ENCODE assay signal across 1 cellular context in the genomic region with DNA sequence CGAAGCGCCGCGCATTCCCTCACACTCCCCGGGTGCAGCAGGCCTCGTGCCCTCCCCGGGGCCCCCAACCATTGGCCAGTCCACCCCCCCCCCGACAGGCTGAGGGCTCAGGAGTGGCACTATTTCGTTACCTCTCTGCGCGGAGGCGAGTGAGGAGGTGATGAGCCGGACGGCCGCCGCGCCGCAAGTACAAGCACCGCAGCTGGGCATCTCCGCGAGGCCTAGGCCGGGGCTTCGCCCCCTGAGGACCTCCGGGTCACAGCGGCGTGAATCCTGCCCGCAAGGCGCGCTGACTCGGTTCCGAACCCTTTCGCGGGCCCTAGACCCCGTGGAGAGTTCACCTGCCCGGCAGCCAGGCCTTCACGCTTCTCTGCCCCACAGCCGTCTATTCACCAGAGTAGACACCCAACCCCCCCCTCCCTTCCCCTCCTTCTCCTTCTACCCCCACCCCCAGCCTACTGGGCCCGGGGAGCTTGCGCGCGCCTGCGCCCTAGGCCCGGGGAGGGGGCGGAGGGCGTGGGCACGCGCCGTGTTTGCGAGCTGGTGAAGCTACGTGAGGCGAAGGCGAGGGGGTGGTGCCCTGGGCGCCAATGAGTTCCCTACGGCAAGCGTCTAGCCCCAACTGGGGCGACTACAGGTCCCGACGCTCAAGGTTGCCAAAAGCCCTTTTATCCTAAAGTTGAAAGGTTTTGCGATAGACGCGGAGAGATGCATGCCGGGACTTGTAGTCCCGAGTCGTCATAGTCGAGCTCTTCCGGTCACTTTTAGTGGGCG.
A peak's percentile ranks its signal among the peaks of the same experiment; 100 is the strongest.
TF ChIP-seq lines count a peak whose summit lies in the region.

A gene (minus strand): TSS at position 399 of the 774 bp plus-strand sequence. CDS start 189 bp downstream, at position 210.

TF ChIP-seq in HepG2, 621 proteins besides CTCF, POLR2A, EP300 and RAD21 (continued from another document and continues in another):
- TF ChIP-seq, protein P1, sequence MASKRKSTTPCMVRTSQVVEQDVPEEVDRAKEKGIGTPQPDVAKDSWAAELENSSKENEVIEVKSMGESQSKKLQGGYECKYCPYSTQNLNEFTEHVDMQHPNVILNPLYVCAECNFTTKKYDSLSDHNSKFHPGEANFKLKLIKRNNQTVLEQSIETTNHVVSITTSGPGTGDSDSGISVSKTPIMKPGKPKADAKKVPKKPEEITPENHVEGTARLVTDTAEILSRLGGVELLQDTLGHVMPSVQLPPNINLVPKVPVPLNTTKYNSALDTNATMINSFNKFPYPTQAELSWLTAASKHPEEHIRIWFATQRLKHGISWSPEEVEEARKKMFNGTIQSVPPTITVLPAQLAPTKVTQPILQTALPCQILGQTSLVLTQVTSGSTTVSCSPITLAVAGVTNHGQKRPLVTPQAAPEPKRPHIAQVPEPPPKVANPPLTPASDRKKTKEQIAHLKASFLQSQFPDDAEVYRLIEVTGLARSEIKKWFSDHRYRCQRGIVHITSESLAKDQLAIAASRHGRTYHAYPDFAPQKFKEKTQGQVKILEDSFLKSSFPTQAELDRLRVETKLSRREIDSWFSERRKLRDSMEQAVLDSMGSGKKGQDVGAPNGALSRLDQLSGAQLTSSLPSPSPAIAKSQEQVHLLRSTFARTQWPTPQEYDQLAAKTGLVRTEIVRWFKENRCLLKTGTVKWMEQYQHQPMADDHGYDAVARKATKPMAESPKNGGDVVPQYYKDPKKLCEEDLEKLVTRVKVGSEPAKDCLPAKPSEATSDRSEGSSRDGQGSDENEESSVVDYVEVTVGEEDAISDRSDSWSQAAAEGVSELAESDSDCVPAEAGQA (IDR thresholded peaks at IDR 0.05; ENCODE audit: low read depth), result peak; percentile 52; the same call in 1 of the 2 replicates
- TF ChIP-seq, protein P1 (CRISPR knock-in tag; IDR thresholded peaks at IDR 0.05; ENCODE audit: borderline replicate concordance), result no peak
- TF ChIP-seq ZNF20 (CRISPR knock-in tag; IDR thresholded peaks at IDR 0.05) (no peak), PHB2 (IDR thresholded peaks at IDR 0.05; ENCODE audit: partially characterized antibody) (no peak), DR1 (CRISPR knock-in tag; IDR thresholded peaks at IDR 0.05) (no peak), RARG (CRISPR knock-in tag; IDR thresholded peaks at IDR 0.05; ENCODE audit: low read depth) (no peak), ZNF549 (CRISPR knock-in tag; IDR thresholded peaks at IDR 0.05) (no peak), CHD2 (IDR thresholded peaks at IDR 0.05; ENCODE audit: low read depth, low read length) (no peak), EED (CRISPR knock-in tag; IDR thresholded peaks at IDR 0.05) (no peak), ZSCAN12 (CRISPR knock-in tag; IDR thresholded peaks at IDR 0.05) (no peak), TAF1 (CRISPR knock-in tag; IDR thresholded peaks at IDR 0.05) (peak; percentile 63), AKAP8 (CRISPR knock-in tag; IDR thresholded peaks at IDR 0.05) (no peak), XRCC5 (optimal IDR thresholded peaks at IDR 0.05; ENCODE audit: low read length) (no peak), HCFC1 (IDR thresholded peaks at IDR 0.05; ENCODE audit: low read depth, low read length) (peak; percentile 81), SMARCE1 (IDR thresholded peaks at IDR 0.05; ENCODE audit: borderline replicate concordance) (no peak), ZBTB42 (CRISPR knock-in tag; IDR thresholded peaks at IDR 0.05) (no peak), ETV6 (CRISPR knock-in tag; conservative IDR thresholded peaks at IDR 0.05) (no peak), ZMAT3 (CRISPR knock-in tag; conservative IDR thresholded peaks at IDR 0.05) (no peak), SETDB1 (CRISPR knock-in tag; IDR thresholded peaks at IDR 0.05; ENCODE audit: borderline replicate concordance) (no peak), JUNB (CRISPR knock-in tag; IDR thresholded peaks at IDR 0.05; ENCODE audit: borderline replicate concordance) (no peak), SOX6 (IDR thresholded peaks at IDR 0.05) (no peak), SOX6 (CRISPR knock-in tag; IDR thresholded peaks at IDR 0.05) (peak; percentile 57; the same call in 1 of the 2 replicates)
- TF ChIP-seq, protein P2, sequence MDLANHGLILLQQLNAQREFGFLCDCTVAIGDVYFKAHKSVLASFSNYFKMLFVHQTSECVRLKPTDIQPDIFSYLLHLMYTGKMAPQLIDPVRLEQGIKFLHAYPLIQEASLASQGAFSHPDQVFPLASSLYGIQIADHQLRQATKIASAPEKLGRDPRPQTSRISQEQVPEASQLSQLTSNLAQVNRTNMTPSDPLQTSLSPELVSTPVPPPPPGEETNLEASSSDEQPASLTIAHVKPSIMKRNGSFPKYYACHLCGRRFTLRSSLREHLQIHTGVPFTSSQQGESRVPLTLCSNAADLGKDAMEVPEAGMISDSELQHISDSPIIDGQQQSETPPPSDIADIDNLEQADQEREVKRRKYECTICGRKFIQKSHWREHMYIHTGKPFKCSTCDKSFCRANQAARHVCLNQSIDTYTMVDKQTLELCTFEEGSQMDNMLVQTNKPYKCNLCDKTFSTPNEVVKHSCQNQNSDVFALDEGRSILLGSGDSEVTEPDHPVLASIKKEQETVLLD (CRISPR knock-in tag; IDR thresholded peaks at IDR 0.05; ENCODE audit: low read depth), result no peak
- TF ChIP-seq, protein P3, sequence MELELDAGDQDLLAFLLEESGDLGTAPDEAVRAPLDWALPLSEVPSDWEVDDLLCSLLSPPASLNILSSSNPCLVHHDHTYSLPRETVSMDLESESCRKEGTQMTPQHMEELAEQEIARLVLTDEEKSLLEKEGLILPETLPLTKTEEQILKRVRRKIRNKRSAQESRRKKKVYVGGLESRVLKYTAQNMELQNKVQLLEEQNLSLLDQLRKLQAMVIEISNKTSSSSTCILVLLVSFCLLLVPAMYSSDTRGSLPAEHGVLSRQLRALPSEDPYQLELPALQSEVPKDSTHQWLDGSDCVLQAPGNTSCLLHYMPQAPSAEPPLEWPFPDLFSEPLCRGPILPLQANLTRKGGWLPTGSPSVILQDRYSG (CRISPR knock-in tag; IDR thresholded peaks at IDR 0.05), result no peak
- TF ChIP-seq, protein P4, sequence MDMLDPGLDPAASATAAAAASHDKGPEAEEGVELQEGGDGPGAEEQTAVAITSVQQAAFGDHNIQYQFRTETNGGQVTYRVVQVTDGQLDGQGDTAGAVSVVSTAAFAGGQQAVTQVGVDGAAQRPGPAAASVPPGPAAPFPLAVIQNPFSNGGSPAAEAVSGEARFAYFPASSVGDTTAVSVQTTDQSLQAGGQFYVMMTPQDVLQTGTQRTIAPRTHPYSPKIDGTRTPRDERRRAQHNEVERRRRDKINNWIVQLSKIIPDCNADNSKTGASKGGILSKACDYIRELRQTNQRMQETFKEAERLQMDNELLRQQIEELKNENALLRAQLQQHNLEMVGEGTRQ (IDR thresholded peaks at IDR 0.05; ENCODE audit: low read depth, low read length), result no peak
- TF ChIP-seq, protein P4 (CRISPR knock-in tag; IDR thresholded peaks at IDR 0.05; ENCODE audit: borderline replicate concordance), result peak; percentile 30; the same call in 1 of the 2 replicates
- TF ChIP-seq, protein P5, sequence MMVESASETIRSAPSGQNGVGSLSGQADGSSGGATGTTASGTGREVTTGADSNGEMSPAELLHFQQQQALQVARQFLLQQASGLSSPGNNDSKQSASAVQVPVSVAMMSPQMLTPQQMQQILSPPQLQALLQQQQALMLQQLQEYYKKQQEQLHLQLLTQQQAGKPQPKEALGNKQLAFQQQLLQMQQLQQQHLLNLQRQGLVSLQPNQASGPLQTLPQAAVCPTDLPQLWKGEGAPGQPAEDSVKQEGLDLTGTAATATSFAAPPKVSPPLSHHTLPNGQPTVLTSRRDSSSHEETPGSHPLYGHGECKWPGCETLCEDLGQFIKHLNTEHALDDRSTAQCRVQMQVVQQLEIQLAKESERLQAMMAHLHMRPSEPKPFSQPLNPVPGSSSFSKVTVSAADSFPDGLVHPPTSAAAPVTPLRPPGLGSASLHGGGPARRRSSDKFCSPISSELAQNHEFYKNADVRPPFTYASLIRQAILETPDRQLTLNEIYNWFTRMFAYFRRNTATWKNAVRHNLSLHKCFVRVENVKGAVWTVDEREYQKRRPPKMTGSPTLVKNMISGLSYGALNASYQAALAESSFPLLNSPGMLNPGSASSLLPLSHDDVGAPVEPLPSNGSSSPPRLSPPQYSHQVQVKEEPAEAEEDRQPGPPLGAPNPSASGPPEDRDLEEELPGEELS (CRISPR knock-in tag; IDR thresholded peaks at IDR 0.05), result 0 out of 2 replicates have a peak, but pooled peaks have one; percentile 34
- TF ChIP-seq, protein P6, sequence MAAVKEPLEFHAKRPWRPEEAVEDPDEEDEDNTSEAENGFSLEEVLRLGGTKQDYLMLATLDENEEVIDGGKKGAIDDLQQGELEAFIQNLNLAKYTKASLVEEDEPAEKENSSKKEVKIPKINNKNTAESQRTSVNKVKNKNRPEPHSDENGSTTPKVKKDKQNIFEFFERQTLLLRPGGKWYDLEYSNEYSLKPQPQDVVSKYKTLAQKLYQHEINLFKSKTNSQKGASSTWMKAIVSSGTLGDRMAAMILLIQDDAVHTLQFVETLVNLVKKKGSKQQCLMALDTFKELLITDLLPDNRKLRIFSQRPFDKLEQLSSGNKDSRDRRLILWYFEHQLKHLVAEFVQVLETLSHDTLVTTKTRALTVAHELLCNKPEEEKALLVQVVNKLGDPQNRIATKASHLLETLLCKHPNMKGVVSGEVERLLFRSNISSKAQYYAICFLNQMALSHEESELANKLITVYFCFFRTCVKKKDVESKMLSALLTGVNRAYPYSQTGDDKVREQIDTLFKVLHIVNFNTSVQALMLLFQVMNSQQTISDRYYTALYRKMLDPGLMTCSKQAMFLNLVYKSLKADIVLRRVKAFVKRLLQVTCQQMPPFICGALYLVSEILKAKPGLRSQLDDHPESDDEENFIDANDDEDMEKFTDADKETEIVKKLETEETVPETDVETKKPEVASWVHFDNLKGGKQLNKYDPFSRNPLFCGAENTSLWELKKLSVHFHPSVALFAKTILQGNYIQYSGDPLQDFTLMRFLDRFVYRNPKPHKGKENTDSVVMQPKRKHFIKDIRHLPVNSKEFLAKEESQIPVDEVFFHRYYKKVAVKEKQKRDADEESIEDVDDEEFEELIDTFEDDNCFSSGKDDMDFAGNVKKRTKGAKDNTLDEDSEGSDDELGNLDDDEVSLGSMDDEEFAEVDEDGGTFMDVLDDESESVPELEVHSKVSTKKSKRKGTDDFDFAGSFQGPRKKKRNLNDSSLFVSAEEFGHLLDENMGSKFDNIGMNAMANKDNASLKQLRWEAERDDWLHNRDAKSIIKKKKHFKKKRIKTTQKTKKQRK (IDR thresholded peaks at IDR 0.05; ENCODE audit: low read length), result no peak
- TF ChIP-seq, protein P7, sequence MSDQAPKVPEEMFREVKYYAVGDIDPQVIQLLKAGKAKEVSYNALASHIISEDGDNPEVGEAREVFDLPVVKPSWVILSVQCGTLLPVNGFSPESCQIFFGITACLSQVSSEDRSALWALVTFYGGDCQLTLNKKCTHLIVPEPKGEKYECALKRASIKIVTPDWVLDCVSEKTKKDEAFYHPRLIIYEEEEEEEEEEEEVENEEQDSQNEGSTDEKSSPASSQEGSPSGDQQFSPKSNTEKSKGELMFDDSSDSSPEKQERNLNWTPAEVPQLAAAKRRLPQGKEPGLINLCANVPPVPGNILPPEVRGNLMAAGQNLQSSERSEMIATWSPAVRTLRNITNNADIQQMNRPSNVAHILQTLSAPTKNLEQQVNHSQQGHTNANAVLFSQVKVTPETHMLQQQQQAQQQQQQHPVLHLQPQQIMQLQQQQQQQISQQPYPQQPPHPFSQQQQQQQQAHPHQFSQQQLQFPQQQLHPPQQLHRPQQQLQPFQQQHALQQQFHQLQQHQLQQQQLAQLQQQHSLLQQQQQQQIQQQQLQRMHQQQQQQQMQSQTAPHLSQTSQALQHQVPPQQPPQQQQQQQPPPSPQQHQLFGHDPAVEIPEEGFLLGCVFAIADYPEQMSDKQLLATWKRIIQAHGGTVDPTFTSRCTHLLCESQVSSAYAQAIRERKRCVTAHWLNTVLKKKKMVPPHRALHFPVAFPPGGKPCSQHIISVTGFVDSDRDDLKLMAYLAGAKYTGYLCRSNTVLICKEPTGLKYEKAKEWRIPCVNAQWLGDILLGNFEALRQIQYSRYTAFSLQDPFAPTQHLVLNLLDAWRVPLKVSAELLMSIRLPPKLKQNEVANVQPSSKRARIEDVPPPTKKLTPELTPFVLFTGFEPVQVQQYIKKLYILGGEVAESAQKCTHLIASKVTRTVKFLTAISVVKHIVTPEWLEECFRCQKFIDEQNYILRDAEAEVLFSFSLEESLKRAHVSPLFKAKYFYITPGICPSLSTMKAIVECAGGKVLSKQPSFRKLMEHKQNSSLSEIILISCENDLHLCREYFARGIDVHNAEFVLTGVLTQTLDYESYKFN (CRISPR knock-in tag; conservative IDR thresholded peaks at IDR 0.05), result peak; percentile 77
- TF ChIP-seq, protein P8, sequence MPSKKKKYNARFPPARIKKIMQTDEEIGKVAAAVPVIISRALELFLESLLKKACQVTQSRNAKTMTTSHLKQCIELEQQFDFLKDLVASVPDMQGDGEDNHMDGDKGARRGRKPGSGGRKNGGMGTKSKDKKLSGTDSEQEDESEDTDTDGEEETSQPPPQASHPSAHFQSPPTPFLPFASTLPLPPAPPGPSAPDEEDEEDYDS (CRISPR knock-in tag; IDR thresholded peaks at IDR 0.05), result peak; percentile 24; the same call in 1 of the 2 replicates
- TF ChIP-seq, protein P9, sequence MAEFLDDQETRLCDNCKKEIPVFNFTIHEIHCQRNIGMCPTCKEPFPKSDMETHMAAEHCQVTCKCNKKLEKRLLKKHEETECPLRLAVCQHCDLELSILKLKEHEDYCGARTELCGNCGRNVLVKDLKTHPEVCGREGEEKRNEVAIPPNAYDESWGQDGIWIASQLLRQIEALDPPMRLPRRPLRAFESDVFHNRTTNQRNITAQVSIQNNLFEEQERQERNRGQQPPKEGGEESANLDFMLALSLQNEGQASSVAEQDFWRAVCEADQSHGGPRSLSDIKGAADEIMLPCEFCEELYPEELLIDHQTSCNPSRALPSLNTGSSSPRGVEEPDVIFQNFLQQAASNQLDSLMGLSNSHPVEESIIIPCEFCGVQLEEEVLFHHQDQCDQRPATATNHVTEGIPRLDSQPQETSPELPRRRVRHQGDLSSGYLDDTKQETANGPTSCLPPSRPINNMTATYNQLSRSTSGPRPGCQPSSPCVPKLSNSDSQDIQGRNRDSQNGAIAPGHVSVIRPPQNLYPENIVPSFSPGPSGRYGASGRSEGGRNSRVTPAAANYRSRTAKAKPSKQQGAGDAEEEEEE (CRISPR knock-in tag; IDR thresholded peaks at IDR 0.05; ENCODE audit: borderline replicate concordance), result no peak
